In the genomic region with DNA sequence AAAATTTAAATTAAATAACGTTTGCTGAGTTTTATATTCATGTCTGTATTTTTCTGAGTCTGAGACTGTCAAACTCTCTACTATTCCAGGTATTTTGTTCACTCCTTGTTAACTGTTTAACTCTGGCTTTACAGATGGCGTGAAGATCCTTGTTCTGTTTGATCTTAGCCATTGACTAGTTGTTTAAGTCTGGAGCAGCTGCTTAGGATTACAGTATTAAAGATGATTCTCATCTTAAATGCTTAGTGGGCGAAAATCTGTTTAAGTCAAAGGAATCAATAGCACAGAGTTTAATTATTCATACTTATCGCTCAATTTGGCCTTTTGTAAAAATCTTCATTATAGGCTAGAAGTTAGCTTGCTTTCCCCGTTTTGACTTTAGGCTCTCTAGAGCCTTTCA, we compare ENCODE assay signal across 1 cellular context.
TF ChIP-seq lines count a peak whose summit lies in the region.

No MANE protein-coding gene starts in this region.

TF ChIP-seq in SK-N-SH treated with all-trans-retinoic acid at 6 μM for 48 hours, 23 proteins besides CTCF, POLR2A, EP300 and RAD21 (continued from another document):
- TF ChIP-seq, protein P1, sequence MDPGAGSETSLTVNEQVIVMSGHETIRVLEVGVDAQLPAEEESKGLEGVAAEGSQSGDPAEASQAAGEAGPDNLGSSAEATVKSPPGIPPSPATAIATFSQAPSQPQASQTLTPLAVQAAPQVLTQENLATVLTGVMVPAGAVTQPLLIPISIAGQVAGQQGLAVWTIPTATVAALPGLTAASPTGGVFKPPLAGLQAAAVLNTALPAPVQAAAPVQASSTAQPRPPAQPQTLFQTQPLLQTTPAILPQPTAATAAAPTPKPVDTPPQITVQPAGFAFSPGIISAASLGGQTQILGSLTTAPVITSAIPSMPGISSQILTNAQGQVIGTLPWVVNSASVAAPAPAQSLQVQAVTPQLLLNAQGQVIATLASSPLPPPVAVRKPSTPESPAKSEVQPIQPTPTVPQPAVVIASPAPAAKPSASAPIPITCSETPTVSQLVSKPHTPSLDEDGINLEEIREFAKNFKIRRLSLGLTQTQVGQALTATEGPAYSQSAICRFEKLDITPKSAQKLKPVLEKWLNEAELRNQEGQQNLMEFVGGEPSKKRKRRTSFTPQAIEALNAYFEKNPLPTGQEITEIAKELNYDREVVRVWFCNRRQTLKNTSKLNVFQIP (CRISPR knock-in tag; IDR thresholded peaks at IDR 0.05; ENCODE audit: borderline replicate concordance, low read depth), result no peak
- TF ChIP-seq OSR1 (CRISPR knock-in tag; IDR thresholded peaks at IDR 0.05) (no peak), TOX (CRISPR knock-in tag; IDR thresholded peaks at IDR 0.05; ENCODE audit: borderline replicate concordance) (no peak), CSDC2 (CRISPR knock-in tag; IDR thresholded peaks at IDR 0.05) (no peak), ISL1 (CRISPR knock-in tag; IDR thresholded peaks at IDR 0.05) (no peak), SNAI2 (CRISPR knock-in tag; IDR thresholded peaks at IDR 0.05) (no peak), GLIS3 (CRISPR knock-in tag; IDR thresholded peaks at IDR 0.05) (no peak), PPARA (CRISPR knock-in tag; IDR thresholded peaks at IDR 0.05; ENCODE audit: borderline replicate concordance) (no peak), ZNF70 (CRISPR knock-in tag; IDR thresholded peaks at IDR 0.05) (no peak), ZFP3 (CRISPR knock-in tag; IDR thresholded peaks at IDR 0.05) (no peak), TCF4 (CRISPR knock-in tag; IDR thresholded peaks at IDR 0.05; ENCODE audit: borderline replicate concordance) (no peak)
TF ChIP-seq in SK-N-SH treated with all-trans-retinoic acid at 6 μM for 48 hours: peak in this region for 0.
